Comparison of ENCODE assay signal across 22 cellular contexts in genomic region chr17:12812877-12813276, GRCh38. TPM values are rescaled to one million over a fixed set of nuclear protein-coding genes. Genes with fewer than 3 reads are reported as not detected.
"Had no signal": no experiment of that assay in that cellular context is flagged by ENCODE, and none has a peak within 500 bp of the region (broad histone marks: within the 10 kb centered on the region; RNA-seq: fewer than 3 reads in every experiment).

No MANE protein-coding gene starts in this region.

- H3K9me3 ChIP-seq: ovary, prostate gland, right lobe of liver, testis, vagina had no signal

- H3K36me3 ChIP-seq: esophagus muscularis mucosa, ovary, prostate gland, right lobe of liver, spleen, tibial nerve, upper lobe of right lung, vagina had no signal

- FAIRE-seq: kidney had no signal

- DNase-seq: effector memory CD4-positive, alpha-beta T cell; foreskin keratinocyte; kidney; left cardiac atrium; mesendoderm; naive thymus-derived CD8-positive, alpha-beta T cell; right lobe of liver; spleen; stimulated activated CD4-positive, alpha-beta T cell treated with anti-CD3 and anti-CD28 coated beads, Interleukin-15, amount 100 ng/mL, for 24 hours; stimulated activated CD4-positive, alpha-beta T cell treated with anti-CD3 and anti-CD28 coated beads, Interleukin-1b, Interleukin-23, amount 100 ng/mL, for 48 hours; stimulated activated CD4-positive, alpha-beta T cell treated with anti-CD3 and anti-CD28 coated beads, Interleukin-4, amount 100 ng/mL, for 24 hours; stimulated activated naive B cell treated with anti-CD40 and anti-IgM and Interleukin-4, amounts not matched to agents 10 μg/mL and 1 μg/mL and 100 μg/mL, for 72 hours; stimulated activated naive CD8-positive, alpha-beta T cell treated with anti-CD3 and anti-CD28 coated beads, Interleukin-15, amount 100 ng/mL, for 72 hours; testis; upper lobe of right lung had no signal

- ATAC-seq: foreskin keratinocyte; naive thymus-derived CD8-positive, alpha-beta T cell; right lobe of liver; stimulated activated naive B cell treated with anti-CD40 and anti-IgM and Interleukin-4, amounts not matched to agents 10 μg/mL and 1 μg/mL and 100 μg/mL, for 72 hours; stimulated activated naive CD8-positive, alpha-beta T cell treated with anti-CD3 and anti-CD28 coated beads, Interleukin-15, amount 100 ng/mL, for 72 hours; upper lobe of right lung had no signal

- H3K4me1 ChIP-seq: esophagus muscularis mucosa, foreskin keratinocyte, prostate gland, right lobe of liver, testis, tibial nerve, upper lobe of right lung, vagina had no signal

- H3K27ac ChIP-seq: epithelial cell of prostate, esophagus muscularis mucosa, foreskin keratinocyte, ovary, prostate gland, right lobe of liver, spleen, testis, tibial nerve, upper lobe of right lung, vagina had no signal

- H3K4me3 ChIP-seq: esophagus muscularis mucosa, ovary, prostate gland, right lobe of liver, spleen, testis, tibial nerve, upper lobe of right lung, vagina had no signal

- H3K27me3 ChIP-seq: esophagus muscularis mucosa, foreskin keratinocyte, ovary, right lobe of liver, spleen, testis, tibial nerve, upper lobe of right lung, vagina had no signal

RNA-seq across cellular contexts. Expression of gene ARHGAP44, which starts 23.6 kb away (rescaled TPM):
- total RNA-seq: mononuclear cell; naive thymus-derived CD8-positive, alpha-beta T cell had no signal
